Comparison of ENCODE assay signal across 1 cellular context in the genomic region with DNA sequence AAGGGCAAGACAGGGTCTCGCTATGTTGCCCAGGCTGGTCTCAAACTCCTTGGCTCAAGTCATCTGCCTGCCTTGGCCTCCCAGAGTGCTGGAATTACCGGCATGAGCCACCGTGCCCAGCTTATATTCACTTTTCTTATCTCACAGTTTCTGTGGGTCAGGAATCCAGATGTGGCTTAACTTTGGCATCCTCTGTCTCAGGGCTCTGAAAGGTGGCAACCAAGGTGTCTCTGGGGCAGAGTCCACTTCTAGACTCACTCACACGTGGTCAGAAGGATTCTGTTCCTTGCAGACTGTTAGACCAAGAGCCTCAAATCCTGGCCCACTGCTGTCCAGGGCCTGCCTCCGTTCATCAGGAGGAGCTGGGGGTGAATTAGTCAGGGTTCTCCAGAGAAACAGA.
TF ChIP-seq lines count a peak whose summit lies in the region.

No MANE protein-coding gene starts in this region.

TF ChIP-seq in IMR-90, 13 proteins besides CTCF, POLR2A, EP300 and RAD21 (continued from another document):
- TF ChIP-seq, protein P1, sequence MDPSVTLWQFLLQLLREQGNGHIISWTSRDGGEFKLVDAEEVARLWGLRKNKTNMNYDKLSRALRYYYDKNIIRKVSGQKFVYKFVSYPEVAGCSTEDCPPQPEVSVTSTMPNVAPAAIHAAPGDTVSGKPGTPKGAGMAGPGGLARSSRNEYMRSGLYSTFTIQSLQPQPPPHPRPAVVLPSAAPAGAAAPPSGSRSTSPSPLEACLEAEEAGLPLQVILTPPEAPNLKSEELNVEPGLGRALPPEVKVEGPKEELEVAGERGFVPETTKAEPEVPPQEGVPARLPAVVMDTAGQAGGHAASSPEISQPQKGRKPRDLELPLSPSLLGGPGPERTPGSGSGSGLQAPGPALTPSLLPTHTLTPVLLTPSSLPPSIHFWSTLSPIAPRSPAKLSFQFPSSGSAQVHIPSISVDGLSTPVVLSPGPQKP (IDR thresholded peaks at IDR 0.05; ENCODE audit: borderline replicate concordance, low read depth, low read length): no peak
- no peak for TF ChIP-seq BHLHE40 (IDR thresholded peaks at IDR 0.05; ENCODE audit: low read depth, low read length)
- no peak for TF ChIP-seq RFX5 (IDR thresholded peaks at IDR 0.05; ENCODE audit: low read depth, low read length)
- TF ChIP-seq MAFK (IDR thresholded peaks at IDR 0.05; ENCODE audit: low read depth, low read length): no peak
- TF ChIP-seq FOS (IDR thresholded peaks at IDR 0.05; ENCODE audit: low read depth, low read length): no peak
- TF ChIP-seq CEBPB (IDR thresholded peaks at IDR 0.05; ENCODE audit: low read depth, low read length): no peak
- no peak for TF ChIP-seq SMC3 (IDR thresholded peaks at IDR 0.05; ENCODE audit: low read depth, low read length)
- TF ChIP-seq NFE2L2 (IDR thresholded peaks at IDR 0.05; ENCODE audit: low read depth, low read length): no peak
- no peak for TF ChIP-seq MAZ (IDR thresholded peaks at IDR 0.05; ENCODE audit: borderline replicate concordance, low read depth, low read length)
- TF ChIP-seq RCOR1 (IDR thresholded peaks at IDR 0.05; ENCODE audit: insufficient replicate concordance, low read length): no peak
- no peak for TF ChIP-seq MXI1 (IDR thresholded peaks at IDR 0.05; ENCODE audit: borderline replicate concordance, low read depth, low read length)
TF ChIP-seq in IMR-90: peak in this region for 0.
